In genomic region chr9:22342489-22343217, GRCh38 we compare ENCODE assay signal across 15 cellular contexts.
DNase-seq lines count a peak whose midpoint lies in the region; ATAC-seq and TF ChIP-seq lines count a peak whose summit lies in the region.
"Had no signal": no experiment of that assay in that cellular context is flagged by ENCODE, and none has a peak within 500 bp of the region (broad histone marks: within the 10 kb centered on the region; RNA-seq: fewer than 3 reads in every experiment).

No MANE protein-coding gene starts in this region.

- no peaks in the 10 kb centered on the region for H3K9me3 ChIP-seq in right cardiac atrium (ENCODE audit: control insufficient read depth, low read length)
- no peaks in the 10 kb centered on the region for H3K9me3 ChIP-seq in aorta (ENCODE audit: control insufficient read depth, low read length)

- no peaks in the 10 kb centered on the region for H3K4me1 ChIP-seq in right cardiac atrium (ENCODE audit: control insufficient read depth, insufficient read depth, low read length)
- H3K4me1 ChIP-seq in aorta (ENCODE audit: control insufficient read depth in 1 of 2, insufficient read depth in 2 of 2, low read length in 2 of 2), result no peaks in the 10 kb centered on the region

- in situ Hi-C loops in brain microvascular endothelial cell (cut with HindIII; ENCODE audit: low pct_ligation_motif_present, low sequenced_read_pairs), result no loop called here

- H3K4me3 ChIP-seq in right cardiac atrium (ENCODE audit: low read length), result no peak overlapping the region
- H3K4me3 ChIP-seq in brain microvascular endothelial cell (ENCODE audit: low read depth, low read length), result no peak overlapping the region
- no peak overlapping the region for H3K4me3 ChIP-seq in aorta (ENCODE audit: low read length in 2 of 2)

- no peak overlapping the region for H3K27ac ChIP-seq in right cardiac atrium (ENCODE audit: low read length)
- peak overlapping the region; percentile 4 for H3K27ac ChIP-seq in brain microvascular endothelial cell
- H3K27ac ChIP-seq in aorta (ENCODE audit: low read depth in 1 of 2, low read length in 2 of 2), result no peak overlapping the region

- H3K36me3 ChIP-seq in brain microvascular endothelial cell (replicated peaks) (no peaks in the 10 kb centered on the region), aorta (ENCODE audit: control insufficient read depth in 1 of 2, insufficient read depth in 2 of 2, low read length in 1 of 2) (no peaks in the 10 kb centered on the region)

- 35% methylated on average over 3 of the region's 3 CpGs for whole genome bisulfite sequencing in right cardiac atrium
- WGBS in aorta, 2 donors, result 8 to 9% methylated on average over 3 of the region's 3 CpGs

- intact Hi-C loops in right cardiac atrium (cut with DNase I) (no loop called here), Right ventricle myocardium superior (cut with DNase I) (no loop called here), aorta (cut with DNase I) (no loop called here), posterior cingulate gyrus (cut with DNase I) (no loop called here)

- ATAC-seq in right cardiac atrium (peak; percentile 57 to 81), Right ventricle myocardium superior (ENCODE audit: poor library complexity) (no peak), aorta (ENCODE audit: low FRiP score) (peak; percentile 83), HG02870 (IDR thresholded peaks at IDR 0.05; ENCODE audit: unreplicated experiment) (no peak)

- TF ChIP-seq CTCF in brain microvascular endothelial cell (IDR thresholded peaks at IDR 0.05; ENCODE audit: low read depth, low read length, missing control alignments), result no peak

- peak in 1 of 3 donors; percentile 15 for DNase-seq in right cardiac atrium
- no peak for DNase-seq in Right ventricle myocardium superior
- peak; percentile 54 for DNase-seq in brain microvascular endothelial cell
- DNase-seq in kidney glomerular epithelial cell (lab: John Stamatoyannopoulos, UW), result peak; percentile 59
- no peak for DNase-seq in aorta
- no peak for DNase-seq in posterior cingulate gyrus
- no peak for DNase-seq in epidermal melanocyte (ENCODE audit: insufficient read length, low spot score)
- DNase-seq: activated B cell treated with CpG ODN at 0.5 μM for 24 hours; activated T-cell treated with anti-CD3 and anti-CD28 coated beads, Interleukin-2, amount 50 U/mL, for 48 hours; glutamatergic neuron; NCI-H2081; retina; RPMI8226; trophoblast cell had no signal

- H3K27me3 ChIP-seq in right cardiac atrium (ENCODE audit: control insufficient read depth, insufficient read depth) (no peaks in the 10 kb centered on the region), brain microvascular endothelial cell (replicated peaks) (no peaks in the 10 kb centered on the region), aorta (ENCODE audit: control insufficient read depth in 1 of 2, insufficient read depth in 2 of 2, low read length in 1 of 2) (no peaks in the 10 kb centered on the region)

Comparison
In these comparisons a context has a peak if more than half of its experiments do, and no peak if none do; other contexts are left out.
1. ATAC-seq: peak in right cardiac atrium (2 of 2) and aorta (single experiment); none in Right ventricle myocardium superior (single experiment) and HG02870 (single experiment).
2. DNase-seq: peak in brain microvascular endothelial cell (single experiment) and kidney glomerular epithelial cell (single experiment); none in Right ventricle myocardium superior (single experiment), aorta (0 of 2), posterior cingulate gyrus (0 of 10) and epidermal melanocyte (single experiment).